In the genomic region with DNA sequence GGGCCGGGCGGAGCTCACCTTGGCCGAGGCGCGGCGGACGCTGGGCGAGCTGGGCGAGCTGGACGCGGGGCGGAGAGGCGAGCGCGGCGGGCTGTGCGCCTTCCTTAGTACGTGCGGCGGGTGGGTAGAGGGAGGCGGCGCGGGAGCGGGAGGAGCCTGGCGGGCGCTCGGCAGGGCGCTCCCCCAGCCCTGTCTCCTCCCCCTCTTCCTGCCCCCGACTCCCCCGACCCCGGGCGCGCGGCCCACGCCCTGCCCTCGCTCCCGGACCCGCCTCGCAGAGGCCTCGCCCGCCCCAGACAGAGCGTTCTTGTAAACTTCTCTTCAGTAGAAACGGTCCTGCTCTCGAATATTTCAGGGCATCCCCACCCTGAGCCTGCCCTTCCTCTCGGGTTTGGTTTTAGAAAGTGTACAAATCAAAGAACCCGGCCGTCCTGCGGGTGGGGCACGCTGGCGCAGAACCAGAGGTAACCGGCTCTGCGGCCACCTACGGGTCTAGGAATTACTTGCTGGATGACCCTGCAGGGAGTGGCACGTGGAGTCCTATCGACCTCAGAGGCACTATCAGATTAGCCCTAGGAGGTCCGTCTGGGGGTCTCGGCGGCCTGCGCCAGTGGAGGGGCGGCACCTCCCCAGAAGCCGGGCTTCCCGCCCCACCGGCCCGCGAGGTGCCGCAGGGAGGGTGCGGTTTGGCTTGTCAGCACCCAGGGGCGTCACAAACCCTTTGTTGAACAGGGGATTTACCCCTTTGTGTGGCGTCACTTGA, we compare ENCODE assay signal across 1 cellular context.
A peak's percentile ranks its signal among the peaks of the same experiment; 100 is the strongest.
TF ChIP-seq lines count a peak whose summit lies in the region.

A gene with protein sequence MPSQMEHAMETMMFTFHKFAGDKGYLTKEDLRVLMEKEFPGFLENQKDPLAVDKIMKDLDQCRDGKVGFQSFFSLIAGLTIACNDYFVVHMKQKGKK (minus strand): TSS at position 126 of the 763 bp plus-strand sequence. CDS start 7,629 bp downstream, outside the sequence.

TF ChIP-seq in HCT116, 20 proteins besides CTCF, POLR2A, EP300 and RAD21 (continued from another document):
- TF ChIP-seq, protein P1, sequence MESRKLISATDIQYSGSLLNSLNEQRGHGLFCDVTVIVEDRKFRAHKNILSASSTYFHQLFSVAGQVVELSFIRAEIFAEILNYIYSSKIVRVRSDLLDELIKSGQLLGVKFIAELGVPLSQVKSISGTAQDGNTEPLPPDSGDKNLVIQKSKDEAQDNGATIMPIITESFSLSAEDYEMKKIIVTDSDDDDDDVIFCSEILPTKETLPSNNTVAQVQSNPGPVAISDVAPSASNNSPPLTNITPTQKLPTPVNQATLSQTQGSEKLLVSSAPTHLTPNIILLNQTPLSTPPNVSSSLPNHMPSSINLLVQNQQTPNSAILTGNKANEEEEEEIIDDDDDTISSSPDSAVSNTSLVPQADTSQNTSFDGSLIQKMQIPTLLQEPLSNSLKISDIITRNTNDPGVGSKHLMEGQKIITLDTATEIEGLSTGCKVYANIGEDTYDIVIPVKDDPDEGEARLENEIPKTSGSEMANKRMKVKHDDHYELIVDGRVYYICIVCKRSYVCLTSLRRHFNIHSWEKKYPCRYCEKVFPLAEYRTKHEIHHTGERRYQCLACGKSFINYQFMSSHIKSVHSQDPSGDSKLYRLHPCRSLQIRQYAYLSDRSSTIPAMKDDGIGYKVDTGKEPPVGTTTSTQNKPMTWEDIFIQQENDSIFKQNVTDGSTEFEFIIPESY (IDR thresholded peaks at IDR 0.05; ENCODE audit: extremely low read depth, insufficient replicate concordance, low read length) = no peak
- no peak for TF ChIP-seq CEBPB (IDR thresholded peaks at IDR 0.05; ENCODE audit: low read depth)
- peak; percentile 16; the same call in 1 of the 2 replicates for TF ChIP-seq JUND (IDR thresholded peaks at IDR 0.05)
- peak; percentile 89 for TF ChIP-seq TCF7L2 (IDR thresholded peaks at IDR 0.05; ENCODE audit: borderline replicate concordance, extremely low read depth, insufficient read depth, insufficient read length)
- no peak for TF ChIP-seq SRF (IDR thresholded peaks at IDR 0.05; ENCODE audit: low read depth)
- TF ChIP-seq, protein P2, sequence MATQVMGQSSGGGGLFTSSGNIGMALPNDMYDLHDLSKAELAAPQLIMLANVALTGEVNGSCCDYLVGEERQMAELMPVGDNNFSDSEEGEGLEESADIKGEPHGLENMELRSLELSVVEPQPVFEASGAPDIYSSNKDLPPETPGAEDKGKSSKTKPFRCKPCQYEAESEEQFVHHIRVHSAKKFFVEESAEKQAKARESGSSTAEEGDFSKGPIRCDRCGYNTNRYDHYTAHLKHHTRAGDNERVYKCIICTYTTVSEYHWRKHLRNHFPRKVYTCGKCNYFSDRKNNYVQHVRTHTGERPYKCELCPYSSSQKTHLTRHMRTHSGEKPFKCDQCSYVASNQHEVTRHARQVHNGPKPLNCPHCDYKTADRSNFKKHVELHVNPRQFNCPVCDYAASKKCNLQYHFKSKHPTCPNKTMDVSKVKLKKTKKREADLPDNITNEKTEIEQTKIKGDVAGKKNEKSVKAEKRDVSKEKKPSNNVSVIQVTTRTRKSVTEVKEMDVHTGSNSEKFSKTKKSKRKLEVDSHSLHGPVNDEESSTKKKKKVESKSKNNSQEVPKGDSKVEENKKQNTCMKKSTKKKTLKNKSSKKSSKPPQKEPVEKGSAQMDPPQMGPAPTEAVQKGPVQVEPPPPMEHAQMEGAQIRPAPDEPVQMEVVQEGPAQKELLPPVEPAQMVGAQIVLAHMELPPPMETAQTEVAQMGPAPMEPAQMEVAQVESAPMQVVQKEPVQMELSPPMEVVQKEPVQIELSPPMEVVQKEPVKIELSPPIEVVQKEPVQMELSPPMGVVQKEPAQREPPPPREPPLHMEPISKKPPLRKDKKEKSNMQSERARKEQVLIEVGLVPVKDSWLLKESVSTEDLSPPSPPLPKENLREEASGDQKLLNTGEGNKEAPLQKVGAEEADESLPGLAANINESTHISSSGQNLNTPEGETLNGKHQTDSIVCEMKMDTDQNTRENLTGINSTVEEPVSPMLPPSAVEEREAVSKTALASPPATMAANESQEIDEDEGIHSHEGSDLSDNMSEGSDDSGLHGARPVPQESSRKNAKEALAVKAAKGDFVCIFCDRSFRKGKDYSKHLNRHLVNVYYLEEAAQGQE (IDR thresholded peaks at IDR 0.05; ENCODE audit: low read depth) = no peak
- no peak for TF ChIP-seq ZNF274 (IDR thresholded peaks at IDR 0.05; ENCODE audit: low read depth, low read length)
